Comparison of ENCODE assay signal across 21 cellular contexts in genomic region chr18:9522952-9523351, GRCh38. TPM values are rescaled to one million over a fixed set of nuclear protein-coding genes. Genes with fewer than 3 reads are reported as not detected.
A peak's percentile ranks its signal among the peaks of the same experiment; 100 is the strongest.
DNase-seq lines count a peak whose midpoint lies in the region; ATAC-seq, FAIRE-seq and TF ChIP-seq lines count a peak whose summit lies in the region.
"Had no signal": no experiment of that assay in that cellular context is flagged by ENCODE, and none has a peak within 500 bp of the region (broad histone marks: within the 10 kb centered on the region; RNA-seq: fewer than 3 reads in every experiment).

No MANE protein-coding gene starts in this region.

- no peaks in the 10 kb centered on the region for H4K20me1 ChIP-seq in K562 (replicated peaks; ENCODE audit: control insufficient read depth, insufficient read depth, low read length)

- no peak for ATAC-seq in K562
- ATAC-seq in GM19467 (IDR thresholded peaks at IDR 0.05; ENCODE audit: unreplicated experiment) = no peak
- ATAC-seq: CD8-positive, alpha-beta T cell; GM12878 had no signal

- H4K8ac ChIP-seq in trophoblast cell (ENCODE audit: low read depth, low read length) = no peak overlapping the region

- peaks cover 12% of the 10 kb centered on the region; the same call in 2 of the 3 replicates for H3K79me2 ChIP-seq in K562 (ENCODE audit: control insufficient read depth, insufficient read depth, low read length)
- no peaks in the 10 kb centered on the region for H3K79me2 ChIP-seq in trophoblast cell (ENCODE audit: control insufficient read depth, insufficient read depth, low read length, poor library complexity)

- H3K9me3 ChIP-seq in K562 (replicated peaks; ENCODE audit: control insufficient read depth, insufficient read depth, low read depth, low read length) (no peaks in the 10 kb centered on the region), trophoblast cell (ENCODE audit: insufficient read depth, low read depth, low read length) (no peaks in the 10 kb centered on the region), stomach (no peaks in the 10 kb centered on the region)

- H3K27ac ChIP-seq in K562 (ENCODE audit: extremely low read depth, low read depth, low read length) = no peak overlapping the region
- H3K27ac ChIP-seq in trophoblast cell (ENCODE audit: low read depth, low read length) = no peak overlapping the region
- H3K27ac ChIP-seq in stomach = no peak overlapping the region
- H3K27ac ChIP-seq: GM23248 had no signal

- no peak overlapping the region for H2BK12ac ChIP-seq in trophoblast cell (ENCODE audit: low read length)

- H2AFZ ChIP-seq in K562 (ENCODE audit: low read depth, low read length) (no peak overlapping the region), trophoblast cell (ENCODE audit: insufficient read depth, low read length, poor library complexity) (no peak overlapping the region)
- H2AFZ ChIP-seq: GM23248 had no signal

- H3K4me2 ChIP-seq in K562 (ENCODE audit: insufficient read depth, low read length) (no peak overlapping the region), trophoblast cell (ENCODE audit: low read length) (no peak overlapping the region)

- H3K4me3 ChIP-seq in K562 (no peak overlapping the region), trophoblast cell (ENCODE audit: low read depth, low read length) (no peak overlapping the region), stomach (no peak overlapping the region)
- H3K4me3 ChIP-seq: GM12878, GM23248 had no signal

- BruUV-seq in K562 (replicated peaks; lab: Mats Ljungman, UMichigan) = no TSS peak

- POLR2A ChIA-PET in K562 (lab: Yijun Ruan, JAX) = interaction anchor here (1.1 kb wide), 1 partner anchor 9 kb away, joined by 4 read pairs; no protein-coding TSS in a partner anchor

- no peak overlapping the region for H2BK120ac ChIP-seq in trophoblast cell (ENCODE audit: insufficient read depth, low read length, poor library complexity)

- no peak overlapping the region for H3K18ac ChIP-seq in trophoblast cell (ENCODE audit: low read length)

- no peak overlapping the region for H3K14ac ChIP-seq in trophoblast cell (ENCODE audit: low read length)

- no peak overlapping the region for H3K4ac ChIP-seq in trophoblast cell (ENCODE audit: low read depth, low read length)

- TF ChIP-seq RAD21 in K562 (CRISPR knock-in tag; conservative IDR thresholded peaks at IDR 0.05 in 1 of 2, IDR thresholded peaks at IDR 0.05 in 1 of 2) = no peak

- TF ChIP-seq EP300 in K562 (IDR thresholded peaks at IDR 0.05; ENCODE audit: low read length) = no peak
- TF ChIP-seq EP300 in stomach (IDR thresholded peaks at IDR 0.05) = no peak

- intact Hi-C loops in K562 (cut with micrococcal nuclease) (no loop called here), stomach (cut with DNase I; ENCODE audit: low total_unique reads) (no loop called here)

- CTCF ChIA-PET in K562 (lab: Yijun Ruan, JAX; ENCODE audit: low intra/inter-chr PET ratio) = no interaction called here

- no peak overlapping the region for H3K23ac ChIP-seq in trophoblast cell (ENCODE audit: low read length)

- H4K12ac ChIP-seq in trophoblast cell (ENCODE audit: low read depth, low read length) = no peak overlapping the region

- TF ChIP-seq CTCF in K562 (IDR thresholded peaks at IDR 0.05 in 2 of 3, conservative IDR thresholded peaks at IDR 0.05 in 1 of 3; ENCODE audit: insufficient read depth in 2 of 3, low read depth in 1 of 3, low read length in 3 of 3) = no peak
- no peak for TF ChIP-seq CTCF in stomach (IDR thresholded peaks at IDR 0.05)

- H3K9ac ChIP-seq in K562 (ENCODE audit: insufficient read depth in 1 of 2, low read depth in 2 of 2, low read length in 2 of 2) (no peak overlapping the region), trophoblast cell (ENCODE audit: low read length) (no peak overlapping the region)
- H3K9ac ChIP-seq: GM23248 had no signal

- DNase-seq in COR-L47 (lab: John Stamatoyannopoulos, UW) = peak; percentile 12
- DNase-seq in NCI-H1417 (lab: John Stamatoyannopoulos, UW) = peak in 2 of 3 experiments; percentile 24 to 77
- DNase-seq in K562 (ENCODE audit: extremely low read depth in 1 of 4, low spot score in 3 of 4) = no peak
- no peak for DNase-seq in trophoblast cell
- DNase-seq in stomach = no peak
- no peak for DNase-seq in NCI-H1092 treated with DMSO at 0.1 percent for 48 hours (lab: John Stamatoyannopoulos, UW)
- DNase-seq: 8988T; C1 segment of cervical spinal cord; CD8-positive, alpha-beta T cell; DMS 273 treated with DMSO at 0.1 percent for 48 hours; DMS79; EL; GDM1; GM23248; H7; HCEC 1CT; HFFc6 had no signal

- H2AK5ac ChIP-seq in trophoblast cell (ENCODE audit: low read length) = no peak overlapping the region

- H3K27me3 ChIP-seq in K562 (ENCODE audit: control insufficient read depth in 2 of 2, insufficient read depth in 2 of 2, low read length in 2 of 2) (no peaks in the 10 kb centered on the region), trophoblast cell (ENCODE audit: insufficient read depth, low read length) (no peaks in the 10 kb centered on the region), stomach (no peaks in the 10 kb centered on the region)

- H3K79me1 ChIP-seq in trophoblast cell (ENCODE audit: low read length) = no peaks in the 10 kb centered on the region

- H3K36me3 ChIP-seq in K562 (ENCODE audit: control insufficient read depth, insufficient read depth, low read length) (peaks cover 71% of the 10 kb centered on the region), trophoblast cell (ENCODE audit: control insufficient read depth in 1 of 2, insufficient read depth in 2 of 2, low read length in 2 of 2) (peaks cover 7 to 17% of the 10 kb centered on the region in 2 experiments), stomach (peaks cover 29 to 67% (median 58%) of the 10 kb centered on the region in 4 donors)

- no peak for FAIRE-seq in K562 (lab: Jason Lieb, UNC)
- FAIRE-seq: D721Med, GM12878, H1 had no signal

- no peaks in the 10 kb centered on the region for H3K9me1 ChIP-seq in K562 (ENCODE audit: control insufficient read depth, insufficient read depth, low read length)

- no peaks in the 10 kb centered on the region for H3K4me1 ChIP-seq in K562 (replicated peaks in 1 of 2; ENCODE audit: control insufficient read depth in 2 of 2, insufficient read depth in 2 of 2, low read length in 2 of 2)
- H3K4me1 ChIP-seq in trophoblast cell (ENCODE audit: control insufficient read depth in 1 of 2, insufficient read depth in 2 of 2, low read length in 2 of 2) = peaks cover 0 to 2% of the 10 kb centered on the region in 2 experiments
- peaks cover 0 to 21% (median 11%) of the 10 kb centered on the region in 4 donors for H3K4me1 ChIP-seq in stomach

- peak overlapping the region; percentile 21 for H2BK5ac ChIP-seq in trophoblast cell (ENCODE audit: low read depth, low read length, poor library complexity)

- TF ChIP-seq POLR2A in K562 (conservative IDR thresholded peaks at IDR 0.05) (no peak), stomach (IDR thresholded peaks at IDR 0.05) (no peak)

- 89% methylated on average over 6 of the region's 6 CpGs for WGBS in K562 (ENCODE audit: insufficient coverage, low coverage, missing lambda C conversion rate)
- no CpG with 5 or more reads among the region's 6 CpGs for WGBS in trophoblast cell (ENCODE audit: extremely low coverage, insufficient coverage, insufficient read length)
- WGBS in stomach, 5 donors = 88 to 97% (median 96%) methylated on average over 6 of the region's 6 CpGs

- in situ Hi-C loops in K562 (cut with MboI) = loop anchor here (25.0 kb wide), 1 partner anchor 861 kb away; no protein-coding TSS in a partner anchor

- no peak overlapping the region for H4K91ac ChIP-seq in trophoblast cell (ENCODE audit: low read depth, low read length)

TF ChIP-seq in K562, 482 proteins besides CTCF, POLR2A, EP300 and RAD21 (continues in another document):
- TF ChIP-seq PBX2 (CRISPR knock-in tag; IDR thresholded peaks at IDR 0.05; ENCODE audit: low read depth) = no peak
- 0 out of 2 replicates have a peak, but pooled peaks have one; percentile 9 for TF ChIP-seq PBX2 (tag; conservative IDR thresholded peaks at IDR 0.05; ENCODE audit: low read depth)
- no peak for TF ChIP-seq CBFB (CRISPR knock-in tag; IDR thresholded peaks at IDR 0.05)

RNA-seq across cellular contexts. Expression of gene RALBP1, which starts 47.6 kb away (rescaled TPM):
- total RNA-seq in K562 (2011; cell fraction: chromatin; rRNA removed; ENCODE audit: low replicate concordance) = 20.8 and 41.1 TPM in 2 replicates
- 20.5 and 24.7 TPM in 2 replicates for total RNA-seq in K562 (2011; cell fraction: nucleolus; rRNA removed)
- total RNA-seq in K562 (2011; cell fraction: nucleoplasm; rRNA removed) = 29.5 and 36.5 TPM in 2 replicates
- total RNA-seq in K562 (2014; rRNA removed) (64.5 and 68.0 TPM in 2 replicates), K562 (2014; rRNA removed; fragmentation: Illumina TruSeq; extraction: Trizol) (60.2 and 67.7 TPM in 2 replicates), K562 (2015; rRNA removed; fragmentation: Illumina TruSeq; extraction: Trizol) (62.5 and 65.9 TPM in 2 replicates), K562 (2021) (65.3 and 70.0 TPM in 2 replicates), stomach (100 to 1,000 TPM in 1 of 5 donors, 10 to 100 TPM in 4; 15.2 to 182 (median 48.8) TPM)
- polyA plus RNA-seq in K562 (2011; rRNA removed) (58.3 and 58.4 TPM in 2 replicates), K562 (2014; fragmentation: Illumina TruSeq; extraction: Trizol) (56.1 and 61.3 TPM in 2 replicates), K562 (2014; fragmentation: Nextera tagmentation; extraction: Ambion mirVana) (10 to 100 TPM; 10.9 to 13.1 TPM), K562 (2014; rRNA removed) (60.4 and 69.6 TPM in 2 replicates), stomach (10 to 100 TPM; 20.0 to 40.6 (median 28.3) TPM)
- 62.4 and 72.6 TPM in 2 replicates for polyA plus RNA-seq in K562 (2011; cell fraction: cytosol; rRNA removed)
- 30.6 and 32.7 TPM in 2 replicates for polyA plus RNA-seq in K562 (2011; cell fraction: nucleus; rRNA removed)
- polyA plus RNA-seq in K562 (2012) = 46.1 and 50.9 TPM in 2 replicates
- polyA minus RNA-seq in K562 (2011; rRNA and poly(A)+ RNA removed) = 74.0 and 77.6 TPM in 2 replicates
- 44.2 and 45.3 TPM in 2 replicates for polyA minus RNA-seq in K562 (2011; cell fraction: cytosol; rRNA and poly(A)+ RNA removed)
- polyA minus RNA-seq in K562 (2011; cell fraction: nucleus; rRNA and poly(A)+ RNA removed) = 20.2 and 27.3 TPM in 2 replicates
- 151 and 171 TPM in 2 replicates for polyA plus RNA-seq in trophoblast cell (2013)

Comparison
In these comparisons a context has a peak if more than half of its experiments do, and no peak if none do; other contexts are left out.
1. DNase-seq: peak in COR-L47 (single experiment) and NCI-H1417 (2 of 3); none in K562 (0 of 4), trophoblast cell (0 of 2), stomach (single experiment) and NCI-H1092 treated with DMSO at 0.1 percent for 48 hours (single experiment).